2 cellular contexts compared by ENCODE assay signal in genomic region chr6:136822051-136822378, GRCh38.
TF ChIP-seq lines count a peak whose summit lies in the region.

No MANE protein-coding gene starts in this region.

TF ChIP-seq in SK-N-SH, 30 proteins besides CTCF, POLR2A, EP300 and RAD21:
- peak; percentile 10; the same call in 1 of the 2 replicates for TF ChIP-seq MAX (IDR thresholded peaks at IDR 0.05; ENCODE audit: low read depth)
- no peak for TF ChIP-seq MXI1 (IDR thresholded peaks at IDR 0.05; ENCODE audit: low read depth, low read length)

TF ChIP-seq in H1, 55 proteins besides CTCF, POLR2A, EP300 and RAD21:
- TF ChIP-seq TEAD4 (IDR thresholded peaks at IDR 0.05; ENCODE audit: low read depth, low read length) (no peak), POLR2AphosphoS5 (IDR thresholded peaks at IDR 0.05; ENCODE audit: low read depth, low read length) (no peak)
